ENCODE assay signal across 8 cellular contexts in genomic region chr7:25894902-25895791, GRCh38.
A peak's percentile ranks its signal among the peaks of the same experiment; 100 is the strongest.
DNase-seq lines count a peak whose midpoint lies in the region; ATAC-seq and TF ChIP-seq lines count a peak whose summit lies in the region.

No MANE protein-coding gene starts in this region.

- H3K4me1 Mint-ChIP-seq in brain = peaks cover 27% of the 10 kb centered on the region

- no peak overlapping the region for H3K9ac ChIP-seq in DND-41 (ENCODE audit: low read depth, low read length)

- H3K36me3 Mint-ChIP-seq in brain = no peaks in the 10 kb centered on the region

- no peaks in the 10 kb centered on the region for H3K9me3 ChIP-seq in DND-41 (ENCODE audit: insufficient read depth, low read length, severe bottlenecking)

- no peaks in the 10 kb centered on the region for H3K36me3 ChIP-seq in DND-41 (ENCODE audit: insufficient read depth, low read length)

- H3K4me1 ChIP-seq in DND-41 (ENCODE audit: insufficient read depth, low read length) = peaks cover 10% of the 10 kb centered on the region

- H3K79me2 ChIP-seq in DND-41 (ENCODE audit: insufficient read depth, low read length) = no peaks in the 10 kb centered on the region

- no peaks in the 10 kb centered on the region for H3K9me3 Mint-ChIP-seq in brain

- no peak overlapping the region for H2AFZ ChIP-seq in DND-41 (ENCODE audit: low read depth, low read length)

- peaks cover 7% of the 10 kb centered on the region for H3K27me3 ChIP-seq in DND-41 (ENCODE audit: insufficient read depth, low read length, poor library complexity)

- in situ Hi-C loops in KBM-7 (cut with MboI; ENCODE audit: low pct_unique_long_range_greater_than_20kb, low sequenced_read_pairs) = loop anchor here (25.0 kb wide), 2 partner anchors 467 to 767 kb away; no protein-coding TSS in a partner anchor

- no peak overlapping the region for H3K27ac ChIP-seq in DND-41 (ENCODE audit: low read length)

- peak overlapping the region in 3 of 5 experiments; percentile 2 to 77 (median 35) for H3K27ac Mint-ChIP-seq in brain

- DNase-seq in DND-41 (no peak), KBM-7 (peak; percentile 92), UCSD-AML1 (lab: John Stamatoyannopoulos, UW; ENCODE audit: unreplicated experiment) (peak; percentile 58), iPS-NIHi7 (ENCODE audit: extremely low spot score) (peak; percentile 70)
- peak; percentile 38 to 40 for DNase-seq in stimulated activated CD4-positive, alpha-beta T cell treated with anti-CD3 and anti-CD28 coated beads, Interleukin-15, amount 100 ng/mL, for 1 hour (ENCODE audit: low read depth in 1 of 2, low spot score in 1 of 2)

- ATAC-seq in DND-41 (ENCODE audit: insufficient read depth, low read depth) (no peak), GM21576 (IDR thresholded peaks at IDR 0.05; ENCODE audit: unreplicated experiment) (peak; percentile 69), GM19023 (IDR thresholded peaks at IDR 0.05; ENCODE audit: unreplicated experiment) (no peak)

- no peak overlapping the region for H3K4me3 ChIP-seq in DND-41 (ENCODE audit: low read depth in 1 of 2, low read length in 2 of 2)

- H3K4me3 Mint-ChIP-seq in brain = peak overlapping the region; percentile 69 to 83 (median 74)

- TF ChIP-seq CTCF in DND-41 (IDR thresholded peaks at IDR 0.05; ENCODE audit: borderline replicate concordance, extremely low read depth, low read length, poor library complexity, severe bottlenecking) (peak; percentile 25), brain (conservative IDR thresholded peaks at IDR 0.05) (peak; percentile 60 to 80)

- H3K4me2 ChIP-seq in DND-41 (ENCODE audit: insufficient read depth, low read length) = no peak overlapping the region

- H3K27me3 Mint-ChIP-seq in brain = peaks cover 22% of the 10 kb centered on the region

- no peaks in the 10 kb centered on the region for H4K20me1 ChIP-seq in DND-41 (ENCODE audit: insufficient read depth, low read length)
